29 cellular contexts compared by ENCODE assay signal in the genomic region with DNA sequence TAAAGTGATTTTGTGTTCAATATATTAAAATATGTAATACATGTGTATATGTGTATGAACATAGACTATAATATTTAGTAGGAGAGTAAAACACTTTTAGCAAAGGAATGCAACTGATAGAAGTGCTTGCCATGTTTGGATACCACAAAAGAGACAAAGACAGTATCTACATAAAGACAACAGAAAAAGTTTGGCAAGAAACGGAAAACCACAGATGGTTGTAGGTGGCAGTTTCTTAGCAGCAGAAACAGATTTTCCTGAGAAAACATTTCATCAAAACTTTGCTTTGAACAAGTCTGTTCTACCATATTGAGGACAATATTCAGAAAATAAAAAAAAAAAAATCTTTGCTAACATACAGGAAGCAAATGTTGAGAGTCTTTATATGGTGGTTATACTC.
"Had no signal": no experiment of that assay in that cellular context is flagged by ENCODE, and none has a peak within 500 bp of the region (broad histone marks: within the 10 kb centered on the region; RNA-seq: fewer than 3 reads in every experiment).

No MANE protein-coding gene starts in this region.

- H3K27me3 ChIP-seq: body of pancreas, colonic mucosa, esophagus squamous epithelium, heart right ventricle, neutrophil, uterus had no signal

- H3K36me3 Mint-ChIP-seq: activated CD4-positive, alpha-beta memory T cell treated with anti-CD3 and anti-CD28 coated beads for 36 hours; stimulated activated effector memory CD8-positive, alpha-beta T cell treated with anti-CD3 and anti-CD28 coated beads, Interleukin-12 subunit alpha, Interleukin-12 subunit beta, amount 100 ng/mL, for 72 hours; type B pancreatic cell had no signal

- H3K36me3 ChIP-seq: colonic mucosa, esophagus squamous epithelium, heart right ventricle, left ventricle myocardium inferior, neutrophil, uterus had no signal

- H3K27ac ChIP-seq: body of pancreas, colonic mucosa, epithelial cell of prostate, esophagus squamous epithelium, heart right ventricle, left ventricle myocardium inferior, neutrophil, uterus had no signal

- H3K9me3 ChIP-seq: body of pancreas, colonic mucosa, esophagus squamous epithelium, left ventricle myocardium inferior, neutrophil, uterus had no signal

- FAIRE-seq: endometrium, small intestine had no signal

- H3K4me3 Mint-ChIP-seq: activated CD4-positive, alpha-beta memory T cell treated with anti-CD3 and anti-CD28 coated beads for 36 hours; activated CD4-positive, alpha-beta T cell treated with anti-CD3 and anti-CD28 coated beads, Interleukin-2, amount 10 ng/mL, durations not matched to agents 24 days and 14 days; activated T-cell treated with anti-CD3 and anti-CD28 coated beads, Interleukin-2, amount 50 U/mL, for 4 hours; activated T-helper 17 cell treated with anti-CD3 and anti-CD28 coated beads, Interleukin-2, amount 50 U/mL, for 72 hours; nephron; stimulated activated effector memory CD8-positive, alpha-beta T cell treated with anti-CD3 and anti-CD28 coated beads, Interleukin-12 subunit alpha, Interleukin-12 subunit beta, amount 100 ng/mL, for 72 hours; stimulated activated naive CD8-positive, alpha-beta T cell treated with anti-CD3 and anti-CD28 coated beads, Interleukin-15, Interleukin-2, amounts not matched to agents 100 ng/mL and 50 ng/mL, for 24 hours; type B pancreatic cell had no signal

- H3K4me1 ChIP-seq: body of pancreas, colonic mucosa, esophagus squamous epithelium, heart right ventricle, left ventricle myocardium inferior, uterus had no signal

- H3K9me3 Mint-ChIP-seq: nephron, type B pancreatic cell had no signal

- ATAC-seq: activated T-cell treated with anti-CD3 and anti-CD28 coated beads, Interleukin-2, amount 50 U/mL, for 4 hours; activated T-helper 17 cell treated with anti-CD3 and anti-CD28 coated beads, Interleukin-2, amount 50 U/mL, for 72 hours; body of pancreas; heart right ventricle; sciatic nerve; stimulated activated effector memory CD8-positive, alpha-beta T cell treated with anti-CD3 and anti-CD28 coated beads, Interleukin-12 subunit alpha, Interleukin-12 subunit beta, amount 100 ng/mL, for 72 hours had no signal

- H3K4me3 ChIP-seq: body of pancreas, colonic mucosa, esophagus squamous epithelium, heart right ventricle, left ventricle myocardium inferior, uterus had no signal

- H3K27me3 Mint-ChIP-seq: activated CD4-positive, alpha-beta memory T cell treated with anti-CD3 and anti-CD28 coated beads for 36 hours; activated CD4-positive, alpha-beta T cell treated with anti-CD3 and anti-CD28 coated beads, Interleukin-2, amount 10 ng/mL, durations not matched to agents 24 days and 14 days; activated T-helper 17 cell treated with anti-CD3 and anti-CD28 coated beads, Interleukin-2, amount 50 U/mL, for 72 hours; progenitor cell of endocrine pancreas; stimulated activated naive CD8-positive, alpha-beta T cell treated with anti-CD3 and anti-CD28 coated beads, Interleukin-15, Interleukin-2, amounts not matched to agents 100 ng/mL and 50 ng/mL, for 24 hours; type B pancreatic cell had no signal

- H3K27ac Mint-ChIP-seq: activated CD4-positive, alpha-beta memory T cell treated with anti-CD3 and anti-CD28 coated beads for 36 hours; activated CD4-positive, alpha-beta T cell treated with anti-CD3 and anti-CD28 coated beads, Interleukin-2, amount 10 ng/mL, durations not matched to agents 24 days and 14 days; activated T-helper 17 cell treated with anti-CD3 and anti-CD28 coated beads, Interleukin-2, amount 50 U/mL, for 72 hours; nephron; progenitor cell of endocrine pancreas; stimulated activated effector memory CD8-positive, alpha-beta T cell treated with anti-CD3 and anti-CD28 coated beads, Interleukin-12 subunit alpha, Interleukin-12 subunit beta, amount 100 ng/mL, for 72 hours; stimulated activated naive CD8-positive, alpha-beta T cell treated with anti-CD3 and anti-CD28 coated beads, Interleukin-15, Interleukin-2, amounts not matched to agents 100 ng/mL and 50 ng/mL, for 24 hours; type B pancreatic cell had no signal

- H3K4me1 Mint-ChIP-seq: activated CD4-positive, alpha-beta T cell treated with anti-CD3 and anti-CD28 coated beads, Interleukin-2, amount 10 ng/mL, durations not matched to agents 24 days and 14 days; activated T-helper 17 cell treated with anti-CD3 and anti-CD28 coated beads, Interleukin-2, amount 50 U/mL, for 72 hours; nephron; stimulated activated effector memory CD8-positive, alpha-beta T cell treated with anti-CD3 and anti-CD28 coated beads, Interleukin-12 subunit alpha, Interleukin-12 subunit beta, amount 100 ng/mL, for 72 hours had no signal

- DNase-seq: activated CD4-positive, alpha-beta memory T cell treated with anti-CD3 and anti-CD28 coated beads for 36 hours; activated CD4-positive, alpha-beta T cell treated with anti-CD3 and anti-CD28 coated beads, Interleukin-2, amount 10 ng/mL, durations not matched to agents 24 days and 14 days; activated CD4-positive, CD25-positive, alpha-beta regulatory T cell treated with anti-CD3 and anti-CD28 coated beads, Interleukin-2, amount 50 U/mL, for 72 hours; activated CD8-positive, alpha-beta memory T cell treated with anti-CD3 and anti-CD28 coated beads, Interleukin-2, amount 50 U/mL, for 48 hours; activated gamma-delta T cell treated with Interleukin-2 at 50 U/mL for 16 hours; activated naive CD4-positive, alpha-beta T cell treated with anti-CD3 and anti-CD28 coated beads, Interleukin-2, amount 50 U/mL, for 16 hours; activated T-cell treated with anti-CD3 and anti-CD28 coated beads, Interleukin-2, amount 50 U/mL, for 4 hours; amniotic stem cell; body of pancreas; colonic mucosa; effector CD8-positive, alpha-beta T cell; esophagus squamous epithelium; foreskin melanocyte; heart right ventricle; islet precursor cell; left ventricle myocardium inferior; small intestine; stimulated activated CD4-positive, alpha-beta T cell treated with anti-CD3 and anti-CD28 coated beads, Interleukin-4, amount 100 ng/mL, for 24 hours; uterus had no signal
